Comparison of ENCODE assay signal across 1 cellular context in the genomic region with DNA sequence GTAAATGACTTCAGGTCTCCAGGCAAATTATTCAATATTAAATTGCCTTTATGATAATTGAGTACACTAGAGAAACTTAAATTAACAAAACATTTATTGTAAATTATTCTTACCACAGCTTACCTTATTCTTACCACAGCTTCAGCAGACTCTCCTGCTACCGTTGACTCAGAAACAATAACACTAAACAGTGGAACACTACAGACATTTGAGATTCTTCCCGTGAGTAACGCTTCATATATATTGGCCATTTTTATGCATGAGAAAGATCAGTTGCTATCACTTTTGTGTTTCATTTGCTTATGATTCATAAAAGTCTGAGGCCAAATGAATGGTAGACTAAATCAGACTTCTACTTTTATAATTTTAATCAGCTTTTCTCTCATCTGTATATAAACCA.
TF ChIP-seq lines count a peak whose summit lies in the region.

No MANE protein-coding gene starts in this region.

TF ChIP-seq in GM12878, 131 proteins besides CTCF, POLR2A, EP300 and RAD21:
- TF ChIP-seq POLR2AphosphoS2 (IDR thresholded peaks at IDR 0.05; ENCODE audit: low read depth, low read length), result peak; percentile 45; the same call in 1 of the 2 replicates
- no peak for TF ChIP-seq ELK1 (IDR thresholded peaks at IDR 0.05; ENCODE audit: low read depth, low read length)
- TF ChIP-seq ZBED1 (IDR thresholded peaks at IDR 0.05; ENCODE audit: borderline replicate concordance), result 0 out of 2 replicates have a peak, but pooled peaks have one; percentile 61
- TF ChIP-seq BCLAF1 (IDR thresholded peaks at IDR 0.05), result no peak
- no peak for TF ChIP-seq NFXL1 (IDR thresholded peaks at IDR 0.05; ENCODE audit: borderline replicate concordance)
- TF ChIP-seq MEF2B (IDR thresholded peaks at IDR 0.05; ENCODE audit: partially characterized antibody, poor library complexity, severe bottlenecking), result no peak
